Comparison of ENCODE assay signal across 18 cellular contexts in the genomic region with DNA sequence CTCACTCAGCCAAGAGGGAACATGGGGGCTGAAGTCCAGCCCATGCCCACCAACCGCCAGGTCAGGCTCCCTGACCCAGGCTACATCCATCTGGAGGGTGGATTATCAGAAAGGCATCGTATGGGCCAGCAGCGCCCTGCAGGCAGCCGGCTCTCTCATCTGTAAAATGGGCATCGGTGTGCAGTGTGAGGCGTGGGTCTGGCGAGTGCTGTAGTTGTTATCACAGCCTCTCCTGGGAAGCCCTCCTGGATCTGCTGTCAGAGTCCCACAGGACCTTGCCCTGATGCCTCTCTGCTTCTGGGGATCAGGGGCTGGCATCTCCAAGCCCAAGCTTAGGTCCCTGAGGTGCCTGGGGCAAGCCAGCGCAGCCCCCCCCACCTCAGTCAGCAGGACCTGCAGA. TPM values are rescaled to one million over a fixed set of nuclear protein-coding genes. Genes with fewer than 3 reads are reported as not detected.
DNase-seq lines count a peak whose midpoint lies in the region; ATAC-seq and TF ChIP-seq lines count a peak whose summit lies in the region.
"Had no signal": no experiment of that assay in that cellular context is flagged by ENCODE, and none has a peak within 500 bp of the region (broad histone marks: within the 10 kb centered on the region; RNA-seq: fewer than 3 reads in every experiment).

No MANE protein-coding gene starts in this region.

- no peak for ATAC-seq in Right ventricle myocardium superior (ENCODE audit: poor library complexity)
- no peak for ATAC-seq in left cardiac atrium
- no peak for ATAC-seq in HG02870 (IDR thresholded peaks at IDR 0.05; ENCODE audit: unreplicated experiment)
- no peak for ATAC-seq in GM21526 (IDR thresholded peaks at IDR 0.05; ENCODE audit: low FRiP score, unreplicated experiment)
- ATAC-seq: HCT116 had no signal

- peak; percentile 14 for DNase-seq in Right ventricle myocardium superior
- no peak for DNase-seq in left cardiac atrium
- peak; percentile 77 for DNase-seq in mesenteric fat pad (ENCODE audit: low spot score)
- DNase-seq in sigmoid colon = peak; percentile 38
- no peak for DNase-seq in activated CD4-positive, alpha-beta T cell treated with anti-CD3 and anti-CD28 coated beads for 1 hour
- no peak for DNase-seq in ovary
- DNase-seq: Caco-2; CD8-positive, alpha-beta memory T cell; DND-41; GDM1; IMR-90 had no signal

- TF ChIP-seq EP300 in sigmoid colon (IDR thresholded peaks at IDR 0.05) (no peak), ovary (IDR thresholded peaks at IDR 0.05) (no peak)

- 95 to 97% methylated on average over 8 of the region's 8 CpGs for WGBS in sigmoid colon, 2 donors
- 80 to 94% (median 89%) methylated on average over 8 of the region's 8 CpGs for WGBS in ovary, 3 donors

- H3K4me1 ChIP-seq in sigmoid colon (no peaks in the 10 kb centered on the region), ovary (ENCODE audit: insufficient read depth) (no peaks in the 10 kb centered on the region)

- no peak for TF ChIP-seq CTCF in sigmoid colon (IDR thresholded peaks at IDR 0.05)
- TF ChIP-seq CTCF in ovary (IDR thresholded peaks at IDR 0.05) = no peak

- H3K27ac ChIP-seq in sigmoid colon (no peak overlapping the region), ovary (no peak overlapping the region)
- H3K27ac ChIP-seq: 22Rv1 had no signal

- TF ChIP-seq POLR2A in sigmoid colon (IDR thresholded peaks at IDR 0.05) (no peak), ovary (IDR thresholded peaks at IDR 0.05) (no peak)

- H3K36me3 ChIP-seq in sigmoid colon (no peaks in the 10 kb centered on the region), ovary (no peaks in the 10 kb centered on the region)

- H3K9me3 ChIP-seq in sigmoid colon (peaks cover 0 to 12% (median 4%) of the 10 kb centered on the region in 4 donors), ovary (no peaks in the 10 kb centered on the region)

- H3K4me3 ChIP-seq in sigmoid colon (no peak overlapping the region), ovary (no peak overlapping the region)

- intact Hi-C loops in Right ventricle myocardium superior (cut with DNase I) = no loop called here
- intact Hi-C loops in left cardiac atrium (cut with DNase I) = no loop called here
- intact Hi-C loops in sigmoid colon (cut with DNase I) = no loop called here
- intact Hi-C loops in ovary (cut with DNase I) = no loop called here

- H3K27me3 ChIP-seq in sigmoid colon = peaks cover 0 to 23% (median 8%) of the 10 kb centered on the region in 3 donors
- H3K27me3 ChIP-seq in ovary = no peaks in the 10 kb centered on the region

RNA-seq across cellular contexts. Expression of gene CFAP100, which starts 27.4 kb away (rescaled TPM):
- total RNA-seq in Right ventricle myocardium superior (not detected), left cardiac atrium (not detected), mesenteric fat pad (not detected), sigmoid colon (not detected), ovary (10 to 100 TPM in 1 of 7 donors, 1 to 10 TPM in 4, not detected in 2; 1.5 to 21.3 (median 1.7) TPM)
- polyA plus RNA-seq in sigmoid colon (not detected), ovary (under 1 TPM in 1 of 2 donors, not detected in 1; 0.06 TPM)
- total RNA-seq: A673; Caco-2; CD8-positive, alpha-beta memory T cell; H4; IMR-90 had no signal
- polyA plus RNA-seq: BJ; CD8-positive, alpha-beta memory T cell; IMR-90 had no signal

RNA-seq across cellular contexts. Expression of gene ZXDC, which starts 53.6 kb away (rescaled TPM):
- total RNA-seq in Right ventricle myocardium superior = 16.1 TPM
- 10 to 100 TPM; 15.7 to 20.7 TPM for total RNA-seq in left cardiac atrium
- 29.4 TPM for total RNA-seq in mesenteric fat pad
- total RNA-seq in sigmoid colon = 10 to 100 TPM; 26.4 to 33.8 (median 28.9) TPM
- polyA plus RNA-seq in sigmoid colon = 10 to 100 TPM in 1 of 3 donors, 1 to 10 TPM in 2; 5.5 to 14.4 (median 6.0) TPM
- total RNA-seq in ovary = 10 to 100 TPM; 32.2 to 47.3 (median 32.9) TPM
- 10 to 100 TPM; 14.4 to 18.5 TPM for polyA plus RNA-seq in ovary

Comparison
In these comparisons a context has a peak if more than half of its experiments do, and no peak if none do; other contexts are left out.
1. DNase-seq: peak in Right ventricle myocardium superior (single experiment), mesenteric fat pad (single experiment) and sigmoid colon (single experiment); none in left cardiac atrium (single experiment), activated CD4-positive, alpha-beta T cell treated with anti-CD3 and anti-CD28 coated beads for 1 hour (single experiment) and ovary (0 of 5).